Comparison of ENCODE assay signal across 14 cellular contexts in genomic region chr6:29813809-29814208, GRCh38. TPM values are rescaled to one million over a fixed set of nuclear protein-coding genes. Genes with fewer than 3 reads are reported as not detected.
DNase-seq lines count a peak whose midpoint lies in the region; ATAC-seq, FAIRE-seq and TF ChIP-seq lines count a peak whose summit lies in the region.
"Had no signal": no experiment of that assay in that cellular context is flagged by ENCODE, and none has a peak within 500 bp of the region (broad histone marks: within the 10 kb centered on the region; RNA-seq: fewer than 3 reads in every experiment).

No MANE protein-coding gene starts in this region.

- H2AFZ ChIP-seq in GM23338 (no peak overlapping the region), astrocyte (ENCODE audit: low read depth, low read length) (peak overlapping the region; percentile 34)

- H3K79me2 ChIP-seq in GM23338 (replicated peaks; ENCODE audit: insufficient read depth): no peaks in the 10 kb centered on the region
- no peaks in the 10 kb centered on the region for H3K79me2 ChIP-seq in astrocyte (ENCODE audit: insufficient read depth, low read length)

- H3K4me1 Mint-ChIP-seq in GM23338 (no peaks in the 10 kb centered on the region; the same call in 2 of the 3 replicates), astrocyte (ENCODE audit: low read depth, unreplicated experiment) (no peaks in the 10 kb centered on the region)
- H3K4me1 Mint-ChIP-seq in activated T-cell treated with anti-CD3 and anti-CD28 coated beads, Interleukin-2, amount 50 U/mL, for 72 hours (ENCODE audit: low read depth): no peaks in the 10 kb centered on the region
- H3K4me1 Mint-ChIP-seq: naive B cell had no signal

- no peak overlapping the region for H3K9ac ChIP-seq in astrocyte (ENCODE audit: low read length)

- H3K4me3 ChIP-seq in GM23338 (no peak overlapping the region), astrocyte (ENCODE audit: insufficient read depth, low read depth, low read length) (no peak overlapping the region)
- H3K4me3 ChIP-seq: cardiac muscle cell had no signal

- no peaks in the 10 kb centered on the region for H3K4me1 ChIP-seq in GM23338 (ENCODE audit: insufficient read depth)
- no peaks in the 10 kb centered on the region for H3K4me1 ChIP-seq in astrocyte (ENCODE audit: insufficient read depth, low read length)

- H3K9me2 ChIP-seq in GM23338 (ENCODE audit: insufficient read depth): 0 out of 2 replicates have a peak, but pooled peaks cover 3% of the 10 kb centered on the region

- H3K27me3 ChIP-seq in GM23338 (ENCODE audit: insufficient read depth): no peaks in the 10 kb centered on the region
- H3K27me3 ChIP-seq in astrocyte (ENCODE audit: insufficient read depth, low read length): no peaks in the 10 kb centered on the region

- ATAC-seq in GM23338 (peak; percentile 74), HG02973 (IDR thresholded peaks at IDR 0.05; ENCODE audit: unreplicated experiment) (no peak), GM19328 (IDR thresholded peaks at IDR 0.05; ENCODE audit: unreplicated experiment) (no peak)
- ATAC-seq in activated T-cell treated with anti-CD3 and anti-CD28 coated beads, Interleukin-2, amount 50 U/mL, for 72 hours (replicated peaks in 1 of 2): no peak

- intact Hi-C loops in posterior vena cava (cut with DNase I): no loop called here

- H3K9me3 ChIP-seq in astrocyte (ENCODE audit: insufficient read depth, low read depth, low read length): no peaks in the 10 kb centered on the region

- no peak overlapping the region for H3K27ac Mint-ChIP-seq in GM23338
- no peak overlapping the region for H3K27ac Mint-ChIP-seq in astrocyte (ENCODE audit: unreplicated experiment)
- no peak overlapping the region for H3K27ac Mint-ChIP-seq in activated T-cell treated with anti-CD3 and anti-CD28 coated beads, Interleukin-2, amount 50 U/mL, for 72 hours

- H3K9me3 Mint-ChIP-seq in GM23338: no peaks in the 10 kb centered on the region
- H3K9me3 Mint-ChIP-seq in astrocyte (ENCODE audit: unreplicated experiment): no peaks in the 10 kb centered on the region
- H3K9me3 Mint-ChIP-seq in activated T-cell treated with anti-CD3 and anti-CD28 coated beads, Interleukin-2, amount 50 U/mL, for 72 hours: no peaks in the 10 kb centered on the region
- H3K9me3 Mint-ChIP-seq: naive B cell had no signal

- no peak for DNase-seq in GM23338 (ENCODE audit: low spot score)
- peak; percentile 14 for DNase-seq in NCI-H460 (ENCODE audit: extremely low read depth, low read depth)
- no peak for DNase-seq in astrocyte (ENCODE audit: low read depth)
- DNase-seq in posterior vena cava (ENCODE audit: low spot score): peak; percentile 65
- no peak for DNase-seq in activated T-cell treated with anti-CD3 and anti-CD28 coated beads, Interleukin-2, amount 50 U/mL, for 72 hours
- DNase-seq: activated CD4-positive, CD25-positive, alpha-beta regulatory T cell treated with anti-CD3 and anti-CD28 coated beads, Interleukin-2, amount 50 U/mL, for 72 hours; activated effector memory CD4-positive, alpha-beta T cell treated with anti-CD3 and anti-CD28 coated beads, Interleukin-2, amount 50 U/mL, for 16 hours; naive B cell; NCI-H1417 had no signal

- H3K36me3 Mint-ChIP-seq in GM23338 (ENCODE audit: low read depth) (no peaks in the 10 kb centered on the region), astrocyte (ENCODE audit: low read depth, unreplicated experiment) (no peaks in the 10 kb centered on the region)
- no peaks in the 10 kb centered on the region for H3K36me3 Mint-ChIP-seq in activated T-cell treated with anti-CD3 and anti-CD28 coated beads, Interleukin-2, amount 50 U/mL, for 72 hours (ENCODE audit: insufficient read depth in 2 of 2)

- TF ChIP-seq CTCF in GM23338 (conservative IDR thresholded peaks at IDR 0.05; ENCODE audit: low read depth in 2 of 2): peak in 1 of 2 experiments; percentile 36; a peak in 2 of 4 replicates
- no peak for TF ChIP-seq CTCF in astrocyte (IDR thresholded peaks at IDR 0.05; ENCODE audit: insufficient read depth, low read depth, low read length)

- H3K4me3 Mint-ChIP-seq in GM23338 (no peak overlapping the region), astrocyte (ENCODE audit: unreplicated experiment) (no peak overlapping the region)
- H3K4me3 Mint-ChIP-seq in activated T-cell treated with anti-CD3 and anti-CD28 coated beads, Interleukin-2, amount 50 U/mL, for 72 hours: no peak overlapping the region
- H3K4me3 Mint-ChIP-seq: naive B cell had no signal

- peaks cover 12% of the 10 kb centered on the region for H3K27me3 Mint-ChIP-seq in GM23338 (ENCODE audit: insufficient read depth, low read depth, poor library complexity)
- peaks cover 23% of the 10 kb centered on the region for H3K27me3 Mint-ChIP-seq in astrocyte (ENCODE audit: low read depth, unreplicated experiment)
- peaks cover 5% of the 10 kb centered on the region for H3K27me3 Mint-ChIP-seq in activated T-cell treated with anti-CD3 and anti-CD28 coated beads, Interleukin-2, amount 50 U/mL, for 72 hours (ENCODE audit: low read depth)

- H3K27ac ChIP-seq in GM23338 (ENCODE audit: low read depth) (no peak overlapping the region), astrocyte (ENCODE audit: low read depth, low read length) (no peak overlapping the region)
- H3K27ac ChIP-seq: cardiac muscle cell had no signal

- no peaks in the 10 kb centered on the region for H3F3A ChIP-seq in GM23338 (replicated peaks; ENCODE audit: low read depth)

- FAIRE-seq in astrocyte (lab: Jason Lieb, UNC): no peak
- FAIRE-seq: GM12891, islet of Langerhans had no signal

- H3K36me3 ChIP-seq in GM23338 (ENCODE audit: insufficient read depth) (no peaks in the 10 kb centered on the region), astrocyte (ENCODE audit: insufficient read depth, low read length) (no peaks in the 10 kb centered on the region)
- H3K36me3 ChIP-seq: cardiac muscle cell had no signal

- H4K20me1 ChIP-seq in GM23338 (replicated peaks; ENCODE audit: insufficient read depth) (no peaks in the 10 kb centered on the region), astrocyte (ENCODE audit: insufficient read depth, low read length) (no peaks in the 10 kb centered on the region)

- H3K4me2 ChIP-seq in GM23338 (no peak overlapping the region), astrocyte (ENCODE audit: low read length) (no peak overlapping the region)

RNA-seq across cellular contexts. Expression of gene HLA-G, which starts 13.8 kb away (rescaled TPM):
- total RNA-seq in GM23338 (2014; rRNA removed; shearing (Covaris generic)): 1.5 and 2.8 TPM in 2 replicates
- polyA plus RNA-seq in GM23338 (2016; fragmentation: Nextera tagmentation; extraction: Ambion mirVana): 2.5 and 2.6 TPM in 2 replicates
- not detected in 2 replicates for total RNA-seq in NCI-H460 (2014; rRNA removed; shearing (Covaris generic))
- polyA plus RNA-seq in NCI-H460 (2014; cell fraction: nucleus; rRNA removed): not detected in 2 replicates
- total RNA-seq in astrocyte (0.79 and 0.89 TPM in 2 replicates), posterior vena cava (under 1 TPM in 1 of 2 donors, not detected in 1; 0.19 TPM)
- total RNA-seq in activated T-cell treated with anti-CD3 and anti-CD28 coated beads, Interleukin-2, amount 50 U/mL, for 72 hours: under 1 TPM in 1 of 2 donors, not detected in 1; 0.37 TPM
- total RNA-seq: cardiac muscle cell had no signal

Comparison
In these comparisons a context has a peak if more than half of its experiments do, and no peak if none do; other contexts are left out.
1. DNase-seq: peak in NCI-H460 (single experiment) and posterior vena cava (single experiment); none in GM23338 (single experiment), astrocyte (single experiment) and activated T-cell treated with anti-CD3 and anti-CD28 coated beads, Interleukin-2, amount 50 U/mL, for 72 hours (0 of 2).